ENCODE assay signal across 23 cellular contexts in genomic region chr12:91989143-91989542, GRCh38.
"Had no signal": no experiment of that assay in that cellular context is flagged by ENCODE, and none has a peak within 500 bp of the region (broad histone marks: within the 10 kb centered on the region; RNA-seq: fewer than 3 reads in every experiment).

No MANE protein-coding gene starts in this region.

- H3K27me3 ChIP-seq: adrenal gland, breast epithelium had no signal

- H3K9me3 Mint-ChIP-seq: activated T-cell treated with anti-CD3 and anti-CD28 coated beads, Interleukin-2, amount 50 U/mL, for 72 hours; activated T-helper 2 cell treated with anti-CD3 and anti-CD28 coated beads, Interferon-gamma antibody, Interleukin-2, Interleukin-4, amounts not matched to agents 10 μg/mL and 5 μg/mL and 100 μg/mL, durations not matched to agents 14 hours and 24 hours and 36 hours had no signal

- H3K27ac ChIP-seq: adrenal gland, breast epithelium, WERI-Rb-1 had no signal

- ATAC-seq: activated CD8-positive, alpha-beta T cell treated with anti-CD3 and anti-CD28 coated beads for 36 hours; activated T-cell treated with anti-CD3 and anti-CD28 coated beads, Interleukin-2, amount 50 U/mL, for 72 hours; T-cell had no signal

- H3K4me3 ChIP-seq: adrenal gland, breast epithelium had no signal

- H3K36me3 Mint-ChIP-seq: activated naive CD4-positive, alpha-beta T cell treated with anti-CD3 and anti-CD28 coated beads, Interleukin-2, amount 10 ng/mL, durations not matched to agents 7 days and 5 days had no signal

- DNase-seq: activated CD4-positive, alpha-beta T cell treated with anti-CD3 and anti-CD28 coated beads for 4 hours; activated CD8-positive, alpha-beta memory T cell treated with anti-CD3 and anti-CD28 coated beads, Interleukin-2, amount 50 U/mL, for 4 hours; activated CD8-positive, alpha-beta T cell treated with anti-CD3 and anti-CD28 coated beads for 36 hours; activated gamma-delta T cell treated with Interleukin-2 at 50 U/mL for 16 hours; activated naive CD4-positive, alpha-beta T cell treated with anti-CD3 and anti-CD28 coated beads, Interleukin-2, amount 10 ng/mL, durations not matched to agents 7 days and 5 days; activated naive CD8-positive, alpha-beta T cell treated with anti-CD3 and anti-CD28 coated beads for 36 hours; activated T-cell treated with anti-CD3 and anti-CD28 coated beads, Interleukin-2, amount 50 U/mL, for 72 hours; adrenal gland; anterior cingulate cortex; caudate nucleus; NCI-H1048; NCI-H146; NCI-H187 treated with DMSO at 0.1 percent for 48 hours; NCI-H2081 treated with DMSO at 0.1 percent for 48 hours; NCI-H2171; NCI-H226; NCI-H526; NCI-H82; SIG-M5; T-cell; WERI-Rb-1 had no signal

- H3K27ac Mint-ChIP-seq: activated CD8-positive, alpha-beta T cell treated with anti-CD3 and anti-CD28 coated beads for 36 hours; activated naive CD4-positive, alpha-beta T cell treated with anti-CD3 and anti-CD28 coated beads, Interleukin-2, amount 10 ng/mL, durations not matched to agents 7 days and 5 days; activated naive CD8-positive, alpha-beta T cell treated with anti-CD3 and anti-CD28 coated beads for 36 hours; activated T-cell treated with anti-CD3 and anti-CD28 coated beads, Interleukin-2, amount 50 U/mL, for 72 hours; activated T-helper 2 cell treated with anti-CD3 and anti-CD28 coated beads, Interferon-gamma antibody, Interleukin-2, Interleukin-4, amounts not matched to agents 10 μg/mL and 5 μg/mL and 100 μg/mL, durations not matched to agents 14 hours and 24 hours and 36 hours had no signal

- H3K36me3 ChIP-seq: adrenal gland, breast epithelium, WERI-Rb-1 had no signal

- H3K4me3 Mint-ChIP-seq: activated CD8-positive, alpha-beta T cell treated with anti-CD3 and anti-CD28 coated beads for 36 hours; activated naive CD4-positive, alpha-beta T cell treated with anti-CD3 and anti-CD28 coated beads, Interleukin-2, amount 10 ng/mL, durations not matched to agents 7 days and 5 days; activated naive CD8-positive, alpha-beta T cell treated with anti-CD3 and anti-CD28 coated beads for 36 hours; activated T-cell treated with anti-CD3 and anti-CD28 coated beads, Interleukin-2, amount 50 U/mL, for 72 hours had no signal

- H3K9me3 ChIP-seq: adrenal gland, breast epithelium had no signal

- H3K27me3 Mint-ChIP-seq: activated CD8-positive, alpha-beta T cell treated with anti-CD3 and anti-CD28 coated beads for 36 hours; activated naive CD4-positive, alpha-beta T cell treated with anti-CD3 and anti-CD28 coated beads, Interleukin-2, amount 10 ng/mL, durations not matched to agents 7 days and 5 days; activated naive CD8-positive, alpha-beta T cell treated with anti-CD3 and anti-CD28 coated beads for 36 hours; T-cell had no signal
